ENCODE assay signal across 1 cellular context in the genomic region with DNA sequence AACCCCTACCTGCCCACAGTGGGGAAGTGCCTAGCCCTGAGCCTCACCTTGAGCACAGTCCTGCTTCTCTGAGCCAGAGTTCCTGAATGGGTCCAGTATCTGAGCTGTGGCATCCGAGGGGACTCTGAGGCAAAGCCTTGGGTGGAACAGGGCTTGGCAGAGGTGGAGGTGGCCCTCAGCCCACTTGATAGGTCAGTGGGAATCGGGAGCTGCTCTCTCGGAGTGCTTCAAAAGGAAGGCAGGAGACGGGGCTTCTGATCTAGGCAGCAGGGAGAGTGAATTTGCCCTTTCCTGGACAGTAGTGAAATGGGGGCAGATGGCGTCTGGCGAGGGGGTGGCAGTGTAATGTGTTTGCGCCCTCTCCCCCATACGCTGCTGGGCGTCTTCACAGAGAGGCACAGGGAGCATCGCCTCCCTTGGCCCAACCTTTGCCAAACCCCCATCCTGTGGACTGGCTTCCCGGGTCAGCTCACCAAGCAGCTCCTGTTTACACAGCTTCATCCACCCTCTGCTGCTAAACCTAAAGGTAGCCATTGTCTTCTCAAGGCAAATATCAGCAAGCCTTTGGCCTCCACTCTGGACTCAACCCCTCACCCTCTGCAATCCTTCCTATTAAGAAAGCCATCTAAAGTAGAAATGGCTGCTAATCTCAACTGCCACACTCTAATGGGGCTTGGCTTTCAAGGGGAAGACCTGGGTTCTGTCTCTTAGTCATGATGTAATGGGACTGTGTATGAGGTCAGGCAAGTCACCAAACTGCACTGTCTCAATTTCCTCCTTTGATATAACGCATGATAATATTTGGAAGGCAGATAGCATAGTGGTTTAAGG.
TF ChIP-seq lines count a peak whose summit lies in the region.

No MANE protein-coding gene starts in this region.

TF ChIP-seq in WTC11, 78 proteins besides CTCF, POLR2A, EP300 and RAD21:
- TF ChIP-seq EMX1 (CRISPR knock-in tag; IDR thresholded peaks at IDR 0.05): no peak
- TF ChIP-seq, protein P1, sequence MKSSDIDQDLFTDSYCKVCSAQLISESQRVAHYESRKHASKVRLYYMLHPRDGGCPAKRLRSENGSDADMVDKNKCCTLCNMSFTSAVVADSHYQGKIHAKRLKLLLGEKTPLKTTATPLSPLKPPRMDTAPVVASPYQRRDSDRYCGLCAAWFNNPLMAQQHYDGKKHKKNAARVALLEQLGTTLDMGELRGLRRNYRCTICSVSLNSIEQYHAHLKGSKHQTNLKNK (CRISPR knock-in tag; IDR thresholded peaks at IDR 0.05): no peak
- no peak for TF ChIP-seq ZNF263 (CRISPR knock-in tag; IDR thresholded peaks at IDR 0.05; ENCODE audit: low read depth)
- TF ChIP-seq, protein P2, sequence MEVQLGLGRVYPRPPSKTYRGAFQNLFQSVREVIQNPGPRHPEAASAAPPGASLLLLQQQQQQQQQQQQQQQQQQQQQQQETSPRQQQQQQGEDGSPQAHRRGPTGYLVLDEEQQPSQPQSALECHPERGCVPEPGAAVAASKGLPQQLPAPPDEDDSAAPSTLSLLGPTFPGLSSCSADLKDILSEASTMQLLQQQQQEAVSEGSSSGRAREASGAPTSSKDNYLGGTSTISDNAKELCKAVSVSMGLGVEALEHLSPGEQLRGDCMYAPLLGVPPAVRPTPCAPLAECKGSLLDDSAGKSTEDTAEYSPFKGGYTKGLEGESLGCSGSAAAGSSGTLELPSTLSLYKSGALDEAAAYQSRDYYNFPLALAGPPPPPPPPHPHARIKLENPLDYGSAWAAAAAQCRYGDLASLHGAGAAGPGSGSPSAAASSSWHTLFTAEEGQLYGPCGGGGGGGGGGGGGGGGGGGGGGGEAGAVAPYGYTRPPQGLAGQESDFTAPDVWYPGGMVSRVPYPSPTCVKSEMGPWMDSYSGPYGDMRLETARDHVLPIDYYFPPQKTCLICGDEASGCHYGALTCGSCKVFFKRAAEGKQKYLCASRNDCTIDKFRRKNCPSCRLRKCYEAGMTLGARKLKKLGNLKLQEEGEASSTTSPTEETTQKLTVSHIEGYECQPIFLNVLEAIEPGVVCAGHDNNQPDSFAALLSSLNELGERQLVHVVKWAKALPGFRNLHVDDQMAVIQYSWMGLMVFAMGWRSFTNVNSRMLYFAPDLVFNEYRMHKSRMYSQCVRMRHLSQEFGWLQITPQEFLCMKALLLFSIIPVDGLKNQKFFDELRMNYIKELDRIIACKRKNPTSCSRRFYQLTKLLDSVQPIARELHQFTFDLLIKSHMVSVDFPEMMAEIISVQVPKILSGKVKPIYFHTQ (CRISPR knock-in tag; IDR thresholded peaks at IDR 0.05): no peak
- no peak for TF ChIP-seq MYBL2 (CRISPR knock-in tag; IDR thresholded peaks at IDR 0.05)
- no peak for TF ChIP-seq ELF4 (CRISPR knock-in tag; IDR thresholded peaks at IDR 0.05; ENCODE audit: low read depth)
- TF ChIP-seq, protein P3, sequence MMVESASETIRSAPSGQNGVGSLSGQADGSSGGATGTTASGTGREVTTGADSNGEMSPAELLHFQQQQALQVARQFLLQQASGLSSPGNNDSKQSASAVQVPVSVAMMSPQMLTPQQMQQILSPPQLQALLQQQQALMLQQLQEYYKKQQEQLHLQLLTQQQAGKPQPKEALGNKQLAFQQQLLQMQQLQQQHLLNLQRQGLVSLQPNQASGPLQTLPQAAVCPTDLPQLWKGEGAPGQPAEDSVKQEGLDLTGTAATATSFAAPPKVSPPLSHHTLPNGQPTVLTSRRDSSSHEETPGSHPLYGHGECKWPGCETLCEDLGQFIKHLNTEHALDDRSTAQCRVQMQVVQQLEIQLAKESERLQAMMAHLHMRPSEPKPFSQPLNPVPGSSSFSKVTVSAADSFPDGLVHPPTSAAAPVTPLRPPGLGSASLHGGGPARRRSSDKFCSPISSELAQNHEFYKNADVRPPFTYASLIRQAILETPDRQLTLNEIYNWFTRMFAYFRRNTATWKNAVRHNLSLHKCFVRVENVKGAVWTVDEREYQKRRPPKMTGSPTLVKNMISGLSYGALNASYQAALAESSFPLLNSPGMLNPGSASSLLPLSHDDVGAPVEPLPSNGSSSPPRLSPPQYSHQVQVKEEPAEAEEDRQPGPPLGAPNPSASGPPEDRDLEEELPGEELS (CRISPR knock-in tag; IDR thresholded peaks at IDR 0.05): no peak
- no peak for TF ChIP-seq TEAD4 (CRISPR knock-in tag; IDR thresholded peaks at IDR 0.05)
- no peak for TF ChIP-seq ZNF121 (CRISPR knock-in tag; IDR thresholded peaks at IDR 0.05)
- no peak for TF ChIP-seq MXD4 (CRISPR knock-in tag; IDR thresholded peaks at IDR 0.05; ENCODE audit: borderline replicate concordance)
- TF ChIP-seq, protein P4, sequence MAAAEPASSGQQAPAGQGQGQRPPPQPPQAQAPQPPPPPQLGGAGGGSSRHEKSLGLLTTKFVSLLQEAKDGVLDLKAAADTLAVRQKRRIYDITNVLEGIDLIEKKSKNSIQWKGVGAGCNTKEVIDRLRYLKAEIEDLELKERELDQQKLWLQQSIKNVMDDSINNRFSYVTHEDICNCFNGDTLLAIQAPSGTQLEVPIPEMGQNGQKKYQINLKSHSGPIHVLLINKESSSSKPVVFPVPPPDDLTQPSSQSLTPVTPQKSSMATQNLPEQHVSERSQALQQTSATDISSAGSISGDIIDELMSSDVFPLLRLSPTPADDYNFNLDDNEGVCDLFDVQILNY (CRISPR knock-in tag; IDR thresholded peaks at IDR 0.05): no peak
- TF ChIP-seq, protein P5, sequence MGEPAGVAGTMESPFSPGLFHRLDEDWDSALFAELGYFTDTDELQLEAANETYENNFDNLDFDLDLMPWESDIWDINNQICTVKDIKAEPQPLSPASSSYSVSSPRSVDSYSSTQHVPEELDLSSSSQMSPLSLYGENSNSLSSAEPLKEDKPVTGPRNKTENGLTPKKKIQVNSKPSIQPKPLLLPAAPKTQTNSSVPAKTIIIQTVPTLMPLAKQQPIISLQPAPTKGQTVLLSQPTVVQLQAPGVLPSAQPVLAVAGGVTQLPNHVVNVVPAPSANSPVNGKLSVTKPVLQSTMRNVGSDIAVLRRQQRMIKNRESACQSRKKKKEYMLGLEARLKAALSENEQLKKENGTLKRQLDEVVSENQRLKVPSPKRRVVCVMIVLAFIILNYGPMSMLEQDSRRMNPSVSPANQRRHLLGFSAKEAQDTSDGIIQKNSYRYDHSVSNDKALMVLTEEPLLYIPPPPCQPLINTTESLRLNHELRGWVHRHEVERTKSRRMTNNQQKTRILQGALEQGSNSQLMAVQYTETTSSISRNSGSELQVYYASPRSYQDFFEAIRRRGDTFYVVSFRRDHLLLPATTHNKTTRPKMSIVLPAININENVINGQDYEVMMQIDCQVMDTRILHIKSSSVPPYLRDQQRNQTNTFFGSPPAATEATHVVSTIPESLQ (CRISPR knock-in tag; IDR thresholded peaks at IDR 0.05): no peak
- no peak for TF ChIP-seq IRF2 (CRISPR knock-in tag; IDR thresholded peaks at IDR 0.05; ENCODE audit: borderline replicate concordance, low read depth)
- TF ChIP-seq CREM (CRISPR knock-in tag; IDR thresholded peaks at IDR 0.05): no peak
